ENCODE assay signal across 17 cellular contexts in the genomic region with DNA sequence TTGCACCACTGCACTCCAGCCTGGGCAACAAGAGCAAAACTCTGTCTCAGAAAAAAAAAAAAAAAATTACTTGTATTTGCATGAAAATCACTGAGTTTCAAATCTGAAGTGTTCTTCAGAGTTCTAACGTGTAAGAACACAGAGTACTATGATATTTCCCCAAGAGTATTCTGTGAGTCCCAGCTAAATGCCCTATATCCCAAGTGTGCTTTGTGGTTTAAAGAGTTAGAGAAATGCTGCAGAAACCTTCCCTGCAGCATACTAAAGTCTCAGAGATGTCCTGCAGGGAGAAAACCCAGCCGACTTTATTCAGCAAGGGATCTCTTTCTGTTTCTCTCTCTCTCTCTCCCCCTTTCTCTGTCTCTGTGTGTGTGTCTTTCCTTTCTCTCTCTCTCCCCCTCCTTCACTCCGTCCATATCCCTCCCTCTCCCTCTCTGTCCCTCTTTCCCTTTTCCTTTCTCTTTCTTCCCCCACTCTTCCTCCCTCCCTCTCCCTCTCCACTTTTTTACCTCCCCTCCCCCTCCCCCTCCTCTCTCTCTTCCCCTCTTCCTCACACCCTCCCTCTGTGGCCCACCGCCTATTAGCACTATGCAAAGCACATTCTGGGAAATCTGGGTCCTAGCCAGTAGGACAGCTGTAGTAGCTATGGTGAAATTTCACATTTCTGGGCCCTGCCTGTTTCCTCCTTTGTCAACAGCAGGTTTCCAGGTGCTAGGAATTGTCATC. TPM values are rescaled to one million over a fixed set of nuclear protein-coding genes. Genes with fewer than 3 reads are reported as not detected.
DNase-seq lines count a peak whose midpoint lies in the region; ATAC-seq, FAIRE-seq and TF ChIP-seq lines count a peak whose summit lies in the region.
"Had no signal": no experiment of that assay in that cellular context is flagged by ENCODE, and none has a peak within 500 bp of the region (broad histone marks: within the 10 kb centered on the region; RNA-seq: fewer than 3 reads in every experiment).

No MANE protein-coding gene starts in this region.

- no peak overlapping the region for H3K4me3 Mint-ChIP-seq in osteocyte (ENCODE audit: unreplicated experiment)
- H3K4me3 Mint-ChIP-seq: activated CD4-positive, alpha-beta T cell treated with anti-CD3 and anti-CD28 coated beads, Interleukin-2, amount 10 ng/mL, durations not matched to agents 24 days and 14 days; activated T-cell treated with anti-CD3 and anti-CD28 coated beads, Interleukin-2, amount 50 U/mL, for 24 hours; B cell had no signal

- H3K9me3 Mint-ChIP-seq in osteocyte (ENCODE audit: unreplicated experiment), result no peaks in the 10 kb centered on the region
- H3K9me3 Mint-ChIP-seq: activated CD4-positive, alpha-beta T cell treated with anti-CD3 and anti-CD28 coated beads, Interleukin-2, amount 10 ng/mL, durations not matched to agents 24 days and 14 days; activated T-cell treated with anti-CD3 and anti-CD28 coated beads, Interleukin-2, amount 50 U/mL, for 24 hours had no signal

- no peaks in the 10 kb centered on the region for H3K4me1 ChIP-seq in HEK293 (ENCODE audit: control insufficient read depth, insufficient read depth, low read length)
- H3K4me1 ChIP-seq in adipocyte (ENCODE audit: control insufficient read depth, insufficient read depth, low read length), result peaks cover 29% of the 10 kb centered on the region
- H3K4me1 ChIP-seq: parathyroid adenoma had no signal

- TF ChIP-seq CTCF in HEK293 (tag by site-specific recombination; IDR thresholded peaks at IDR 0.05), result no peak
- TF ChIP-seq CTCF in osteocyte (IDR thresholded peaks at IDR 0.05), result no peak

- H3K36me3 Mint-ChIP-seq in osteocyte (ENCODE audit: unreplicated experiment), result no peaks in the 10 kb centered on the region

- peak overlapping the region; percentile 19 for H3K27ac Mint-ChIP-seq in osteocyte (ENCODE audit: unreplicated experiment)
- H3K27ac Mint-ChIP-seq: activated CD4-positive, alpha-beta T cell treated with anti-CD3 and anti-CD28 coated beads, Interleukin-2, amount 10 ng/mL, durations not matched to agents 24 days and 14 days; activated T-cell treated with anti-CD3 and anti-CD28 coated beads, Interleukin-2, amount 50 U/mL, for 24 hours; B cell had no signal

- H3K27me3 Mint-ChIP-seq in osteocyte (ENCODE audit: unreplicated experiment), result no peaks in the 10 kb centered on the region

- no peak for DNase-seq in adipocyte (ENCODE audit: low read depth)
- peak; percentile 40 for DNase-seq in left ventricle myocardium superior
- DNase-seq in osteocyte (ENCODE audit: extremely low spot score, unreplicated experiment), result no peak
- DNase-seq in GOT3 (lab: John Stamatoyannopoulos, UW), result no peak
- DNase-seq in SKM-1 treated with dmso at 0.1 percent for 144 hours (lab: John Stamatoyannopoulos, UW; ENCODE audit: unreplicated experiment), result no peak
- no peak for DNase-seq in HTR-8/SVneo (ENCODE audit: insufficient read length, low spot score)
- DNase-seq: activated CD4-positive, alpha-beta T cell treated with anti-CD3 and anti-CD28 coated beads, Interleukin-2, amount 10 ng/mL, durations not matched to agents 24 days and 14 days; activated T-cell treated with anti-CD3 and anti-CD28 coated beads, Interleukin-2, amount 50 U/mL, for 24 hours; DMS53; Karpas-422; NCI-H1436; NCI-H510A treated with DMSO at 0.1 percent for 48 hours had no signal

- no peaks in the 10 kb centered on the region for H3K27me3 ChIP-seq in adipocyte (replicated peaks; ENCODE audit: control insufficient read depth, insufficient read depth, low read length)

- H3K9me3 ChIP-seq in HEK293 (ENCODE audit: control insufficient read depth, insufficient read depth, low read depth, low read length) (no peaks in the 10 kb centered on the region), adipocyte (ENCODE audit: control insufficient read depth, low read length) (no peaks in the 10 kb centered on the region)

- intact Hi-C loops in left ventricle myocardium superior (cut with micrococcal nuclease), result no loop called here

- H3K36me3 ChIP-seq in HEK293 (ENCODE audit: control insufficient read depth in 2 of 2, insufficient read depth in 1 of 2, low read length in 2 of 2) (no peaks in the 10 kb centered on the region), adipocyte (ENCODE audit: control insufficient read depth, insufficient read depth, low read length, severe bottlenecking) (no peaks in the 10 kb centered on the region)

- peaks cover 31% of the 10 kb centered on the region for H3K4me1 Mint-ChIP-seq in osteocyte (ENCODE audit: unreplicated experiment)

- peak overlapping the region; percentile 45 for H3K9ac ChIP-seq in adipocyte (ENCODE audit: low read length)
- H3K9ac ChIP-seq: parathyroid adenoma had no signal

- CTCF ChIA-PET in HEK293 (lab: Yijun Ruan, JAX), result no interaction called here

- no peak overlapping the region for H3K27ac ChIP-seq in HEK293 (ENCODE audit: extremely low read depth, low read depth, low read length)
- H3K27ac ChIP-seq: epithelial cell of prostate, parathyroid adenoma had no signal

- no peak for FAIRE-seq in HTR-8/SVneo (lab: Jason Lieb, UNC)

- POLR2A ChIA-PET in HEK293 (lab: Yijun Ruan, JAX), result no interaction called here

- no peak overlapping the region for H3K4me3 ChIP-seq in HEK293 (ENCODE audit: low read depth, low read length)
- H3K4me3 ChIP-seq in adipocyte (ENCODE audit: low read length), result peak overlapping the region; percentile 53

- ATAC-seq in left ventricle myocardium superior (peak; percentile 76), HG03039 (IDR thresholded peaks at IDR 0.05; ENCODE audit: unreplicated experiment) (no peak)

TF ChIP-seq in HEK293, 187 proteins besides CTCF, POLR2A, EP300 and RAD21:
- TF ChIP-seq HOXC10 (CRISPR knock-in tag; IDR thresholded peaks at IDR 0.05), result no peak
- no peak for TF ChIP-seq ZNF837 (tag by site-specific recombination; IDR thresholded peaks at IDR 0.05)
- TF ChIP-seq ZNF366 (tag by site-specific recombination; conservative IDR thresholded peaks at IDR 0.05), result peak; percentile 51
- TF ChIP-seq PRDM1 (tag by site-specific recombination; IDR thresholded peaks at IDR 0.05), result peak; percentile 91
- no peak for TF ChIP-seq ZNF623 (tag by site-specific recombination; IDR thresholded peaks at IDR 0.05)

RNA-seq across cellular contexts. Expression of gene ACTR2, which starts 54.2 kb away (rescaled TPM):
- total RNA-seq in left ventricle myocardium superior (109 TPM), osteocyte (277 and 295 TPM in 2 replicates)
